In genomic region chr3:46607603-46608028, GRCh38 we compare ENCODE assay signal across 16 cellular contexts. TPM values are rescaled to one million over a fixed set of nuclear protein-coding genes. Genes with fewer than 3 reads are reported as not detected.
A peak's percentile ranks its signal among the peaks of the same experiment; 100 is the strongest.
DNase-seq lines count a peak whose midpoint lies in the region; ATAC-seq, FAIRE-seq and TF ChIP-seq lines count a peak whose summit lies in the region.
"Had no signal": no experiment of that assay in that cellular context is flagged by ENCODE, and none has a peak within 500 bp of the region (broad histone marks: within the 10 kb centered on the region; RNA-seq: fewer than 3 reads in every experiment).

No MANE protein-coding gene starts in this region.

- H2AFZ ChIP-seq in astrocyte (ENCODE audit: low read depth, low read length) = no peak overlapping the region

- no peak overlapping the region for H3K4me2 ChIP-seq in astrocyte (ENCODE audit: low read length)
- H3K4me2 ChIP-seq: SK-N-SH had no signal

- peak; percentile 18 for TF ChIP-seq CTCF in CD14-positive monocyte (IDR thresholded peaks at IDR 0.05)
- TF ChIP-seq CTCF in astrocyte (IDR thresholded peaks at IDR 0.05; ENCODE audit: insufficient read depth, low read depth, low read length) = peak; percentile 6

- FAIRE-seq in astrocyte (lab: Jason Lieb, UNC) = no peak

- H3K9me3 ChIP-seq in astrocyte (ENCODE audit: insufficient read depth, low read depth, low read length) = no peaks in the 10 kb centered on the region
- H3K9me3 ChIP-seq: SK-N-SH had no signal

- H3K27me3 ChIP-seq in astrocyte (ENCODE audit: insufficient read depth, low read length) = peaks cover 7% of the 10 kb centered on the region

- no peak overlapping the region for H3K27ac ChIP-seq in astrocyte (ENCODE audit: low read depth, low read length)

- H3K9me3 Mint-ChIP-seq in CD14-positive monocyte (no peaks in the 10 kb centered on the region), astrocyte (ENCODE audit: unreplicated experiment) (no peaks in the 10 kb centered on the region)

- no peaks in the 10 kb centered on the region for H4K20me1 ChIP-seq in astrocyte (ENCODE audit: insufficient read depth, low read length)

- H3K4me1 Mint-ChIP-seq in CD14-positive monocyte = peaks cover 21% of the 10 kb centered on the region
- H3K4me1 Mint-ChIP-seq in astrocyte (ENCODE audit: low read depth, unreplicated experiment) = no peaks in the 10 kb centered on the region

- peak overlapping the region in 1 of 7 donors; percentile 6 for H3K27ac Mint-ChIP-seq in CD14-positive monocyte
- H3K27ac Mint-ChIP-seq in astrocyte (ENCODE audit: unreplicated experiment) = no peak overlapping the region
- H3K27ac Mint-ChIP-seq: activated CD8-positive, alpha-beta T cell treated with anti-CD3 and anti-CD28 coated beads, Interleukin-2, amount 10 ng/mL, durations not matched to agents 7 days and 5 days had no signal

- DNase-seq in CD14-positive monocyte (ENCODE audit: low spot score) (no peak), HT1080 (ENCODE audit: low read depth) (peak; percentile 35), astrocyte (ENCODE audit: low read depth) (no peak), islet precursor cell (peak; percentile 73), DMS114 treated with DMSO at 0.1 percent for 48 hours (lab: John Stamatoyannopoulos, UW; ENCODE audit: unreplicated experiment) (no peak)
- no peak for DNase-seq in stimulated activated CD4-positive, alpha-beta T cell treated with anti-CD3 and anti-CD28 coated beads, Interleukin-4, amount 100 ng/mL, for 4 hours
- DNase-seq: activated CD8-positive, alpha-beta T cell treated with anti-CD3 and anti-CD28 coated beads, Interleukin-2, amount 10 ng/mL, durations not matched to agents 7 days and 5 days; COR-L47; NCI-H226; SK-N-SH; stimulated activated naive CD8-positive, alpha-beta T cell treated with anti-CD3 and anti-CD28 coated beads, Interleukin-15, Interleukin-2, amounts not matched to agents 100 U/mL and 50 U/mL, for 24 hours had no signal

- no peaks in the 10 kb centered on the region for H3K27me3 Mint-ChIP-seq in CD14-positive monocyte (ENCODE audit: low read depth in 3 of 3)
- H3K27me3 Mint-ChIP-seq in astrocyte (ENCODE audit: low read depth, unreplicated experiment) = peaks cover 8% of the 10 kb centered on the region

- H3K4me3 ChIP-seq in astrocyte (ENCODE audit: insufficient read depth, low read depth, low read length) = no peak overlapping the region

- H3K36me3 Mint-ChIP-seq in CD14-positive monocyte = no peaks in the 10 kb centered on the region
- H3K36me3 Mint-ChIP-seq in astrocyte (ENCODE audit: low read depth, unreplicated experiment) = no peaks in the 10 kb centered on the region

- intact Hi-C loops in CD14-positive monocyte (cut with micrococcal nuclease) = no loop called here

- no peak overlapping the region for H3K9ac ChIP-seq in astrocyte (ENCODE audit: low read length)
- H3K9ac ChIP-seq: SK-N-SH had no signal

- no peaks in the 10 kb centered on the region for H3K4me1 ChIP-seq in astrocyte (ENCODE audit: insufficient read depth, low read length)

- ATAC-seq in GM21737 (IDR thresholded peaks at IDR 0.05; ENCODE audit: unreplicated experiment) = no peak
- no peak for ATAC-seq in GM18909 (IDR thresholded peaks at IDR 0.05; ENCODE audit: poor library complexity, unreplicated experiment)
- ATAC-seq: activated CD8-positive, alpha-beta T cell treated with anti-CD3 and anti-CD28 coated beads, Interleukin-2, amount 10 ng/mL, durations not matched to agents 7 days and 5 days; stimulated activated naive CD8-positive, alpha-beta T cell treated with anti-CD3 and anti-CD28 coated beads, Interleukin-15, Interleukin-2, amounts not matched to agents 100 U/mL and 50 U/mL, for 24 hours had no signal

- no peaks in the 10 kb centered on the region for H3K79me2 ChIP-seq in astrocyte (ENCODE audit: insufficient read depth, low read length)

- no peaks in the 10 kb centered on the region for H3K36me3 ChIP-seq in astrocyte (ENCODE audit: insufficient read depth, low read length)

- no peak overlapping the region for H3K4me3 Mint-ChIP-seq in CD14-positive monocyte
- H3K4me3 Mint-ChIP-seq in astrocyte (ENCODE audit: unreplicated experiment) = no peak overlapping the region
- H3K4me3 Mint-ChIP-seq: activated CD8-positive, alpha-beta T cell treated with anti-CD3 and anti-CD28 coated beads, Interleukin-2, amount 10 ng/mL, durations not matched to agents 7 days and 5 days had no signal

RNA-seq across cellular contexts. Expression of gene FAM240A, which starts 4.7 kb away (rescaled TPM):
- not detected for polyA plus RNA-seq in CD14-positive monocyte
- not detected in 2 replicates for total RNA-seq in HT1080 (2014; rRNA removed; shearing (Covaris generic))
- polyA plus RNA-seq in HT1080 (2015; cell fraction: cytosol; rRNA removed) = not detected in 2 replicates
- polyA plus RNA-seq in HT1080 (2015; cell fraction: nucleus; rRNA removed) = not detected in 2 replicates
- not detected in 2 replicates for total RNA-seq in astrocyte
- total RNA-seq: activated CD8-positive, alpha-beta T cell treated with anti-CD3 and anti-CD28 coated beads, Interleukin-2, amount 10 ng/mL, durations not matched to agents 7 days and 5 days; kidney epithelial cell had no signal
- polyA plus RNA-seq: adipose tissue, neural cell, SK-N-SH had no signal

RNA-seq across cellular contexts. Expression of gene LRRC2, which starts 41.5 kb away (rescaled TPM):
- polyA plus RNA-seq in CD14-positive monocyte = not detected
- total RNA-seq in HT1080 (2014; rRNA removed; shearing (Covaris generic)) = 0.19 and 0.20 TPM in 2 replicates
- 0.02 TPM in 1 of 2 replicates, not detected in the other for polyA plus RNA-seq in HT1080 (2015; cell fraction: cytosol; rRNA removed)
- not detected in 2 replicates for polyA plus RNA-seq in HT1080 (2015; cell fraction: nucleus; rRNA removed)
- 0.32 and 0.36 TPM in 2 replicates for total RNA-seq in astrocyte
- polyA plus RNA-seq: neural cell had no signal

Comparison
In these comparisons a context has a peak if more than half of its experiments do, and no peak if none do; other contexts are left out.
1. DNase-seq: peak in HT1080 (single experiment) and islet precursor cell (single experiment); none in CD14-positive monocyte (single experiment), astrocyte (single experiment), DMS114 treated with DMSO at 0.1 percent for 48 hours (single experiment) and stimulated activated CD4-positive, alpha-beta T cell treated with anti-CD3 and anti-CD28 coated beads, Interleukin-4, amount 100 ng/mL, for 4 hours (0 of 2).